ENCODE assay signal across 8 cellular contexts in the genomic region with DNA sequence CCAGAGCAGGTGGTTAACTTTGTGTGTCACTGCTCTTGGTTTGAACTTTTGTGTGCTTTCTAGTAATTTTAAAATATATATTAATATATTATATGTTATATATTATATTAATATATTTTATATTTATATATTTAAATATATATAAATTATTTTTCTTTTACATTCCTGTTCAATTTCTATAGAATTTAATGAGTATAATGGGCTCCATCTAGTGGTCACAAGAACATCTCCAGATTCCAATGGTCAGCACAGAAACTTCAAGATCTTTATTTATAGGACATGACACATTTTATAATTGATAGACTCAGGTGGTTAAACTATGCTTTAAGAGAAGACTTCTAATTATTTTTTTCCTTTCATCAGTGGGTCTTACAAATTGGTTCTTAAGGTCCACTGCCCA. TPM values are rescaled to one million over a fixed set of nuclear protein-coding genes. Genes with fewer than 3 reads are reported as not detected.
DNase-seq lines count a peak whose midpoint lies in the region; ATAC-seq and TF ChIP-seq lines count a peak whose summit lies in the region.

No MANE protein-coding gene starts in this region.

- H3K27ac ChIP-seq in right atrium auricular region, result no peak overlapping the region
- no peak overlapping the region for H3K27ac ChIP-seq in RWPE2 (ENCODE audit: poor library complexity, severe bottlenecking)
- H3K27ac ChIP-seq in foreskin keratinocyte, result no peak overlapping the region
- no peak overlapping the region for H3K27ac ChIP-seq in uterus

- H3K9me3 ChIP-seq in right atrium auricular region, result no peaks in the 10 kb centered on the region
- no peaks in the 10 kb centered on the region for H3K9me3 ChIP-seq in RWPE2 (ENCODE audit: severe bottlenecking)
- no peaks in the 10 kb centered on the region for H3K9me3 ChIP-seq in uterus

- TF ChIP-seq CTCF in right atrium auricular region (IDR thresholded peaks at IDR 0.05) (peak; percentile 55 to 58), RWPE2 (IDR thresholded peaks at IDR 0.05; ENCODE audit: poor library complexity, severe bottlenecking) (peak; percentile 54), foreskin keratinocyte (conservative IDR thresholded peaks at IDR 0.05) (peak; percentile 61), uterus (IDR thresholded peaks at IDR 0.05) (peak; percentile 20 to 45 (median 34))

- TF ChIP-seq POLR2A in uterus (IDR thresholded peaks at IDR 0.05), result no peak

- intact Hi-C loops in Right ventricle myocardium inferior (cut with DNase I) (loop anchor here (1.0 kb wide), 1 partner anchor 90 kb away; no protein-coding TSS in a partner anchor), uterus (cut with DNase I; ENCODE audit: low total_unique reads) (no loop called here)

- H3K4me3 ChIP-seq in right atrium auricular region, result no peak overlapping the region
- no peak overlapping the region for H3K4me3 ChIP-seq in RWPE2 (ENCODE audit: severe bottlenecking)
- no peak overlapping the region for H3K4me3 ChIP-seq in uterus

- peaks cover 0 to 11% of the 10 kb centered on the region in 2 donors for H3K4me1 ChIP-seq in right atrium auricular region
- peaks cover 3% of the 10 kb centered on the region for H3K4me1 ChIP-seq in RWPE2 (ENCODE audit: insufficient read depth, poor library complexity, severe bottlenecking)
- no peaks in the 10 kb centered on the region for H3K4me1 ChIP-seq in foreskin keratinocyte
- no peaks in the 10 kb centered on the region for H3K4me1 ChIP-seq in uterus

- H3K36me3 ChIP-seq in right atrium auricular region (no peaks in the 10 kb centered on the region), RWPE2 (ENCODE audit: low read depth) (no peaks in the 10 kb centered on the region), uterus (no peaks in the 10 kb centered on the region)

- ATAC-seq in Right ventricle myocardium inferior, result no peak
- peak; percentile 46; the same call in 2 of the 3 replicates for ATAC-seq in RWPE2 (ENCODE audit: low read depth)
- ATAC-seq in foreskin keratinocyte, result no peak
- no peak for ATAC-seq in GM21528 (IDR thresholded peaks at IDR 0.05; ENCODE audit: low FRiP score, unreplicated experiment)

- no peak for DNase-seq in right atrium auricular region (ENCODE audit: low spot score)
- no peak for DNase-seq in Right ventricle myocardium inferior (ENCODE audit: missing footprints)
- no peak for DNase-seq in RWPE2 (ENCODE audit: low spot score)
- DNase-seq in foreskin keratinocyte, result no peak
- no peak for DNase-seq in uterus
- no peak for DNase-seq in NCI-H146 (lab: John Stamatoyannopoulos, UW)
- no peak for DNase-seq in GM19238 (ENCODE audit: insufficient read length, low spot score)

- H3K27me3 ChIP-seq in right atrium auricular region (no peaks in the 10 kb centered on the region), RWPE2 (ENCODE audit: insufficient read depth, poor library complexity, severe bottlenecking) (no peaks in the 10 kb centered on the region), foreskin keratinocyte (no peaks in the 10 kb centered on the region), uterus (no peaks in the 10 kb centered on the region)

RNA-seq across cellular contexts. Expression of gene COL23A1, which starts 39.1 kb away (rescaled TPM):
- 1 to 10 TPM; 5.7 to 6.8 TPM for total RNA-seq in right atrium auricular region
- 22.5 TPM for total RNA-seq in Right ventricle myocardium inferior
- total RNA-seq in foreskin keratinocyte, result 0.04 TPM in 1 of 2 replicates, not detected in the other
- polyA plus RNA-seq in foreskin keratinocyte, result 0.03 and 0.07 TPM in 2 replicates
- 1 to 10 TPM in 2 of 4 donors, under 1 TPM in 1, not detected in 1; 0.85 to 7.6 (median 2.0) TPM for total RNA-seq in uterus
